ENCODE assay signal across 1 cellular context in genomic region chr2:37896319-37896718, GRCh38.
TF ChIP-seq lines count a peak whose summit lies in the region.

No MANE protein-coding gene starts in this region.

TF ChIP-seq in HepG2, 621 proteins besides CTCF, POLR2A, EP300 and RAD21 (continued from another document):
- TF ChIP-seq ATF2 (CRISPR knock-in tag; IDR thresholded peaks at IDR 0.05) (no peak), ZFP36L1 (CRISPR knock-in tag; IDR thresholded peaks at IDR 0.05) (no peak)
